In genomic region chr10:17673517-17674051, GRCh38 we compare ENCODE assay signal across 8 cellular contexts. TPM values are rescaled to one million over a fixed set of nuclear protein-coding genes. Genes with fewer than 3 reads are reported as not detected.
DNase-seq lines count a peak whose midpoint lies in the region; ATAC-seq and TF ChIP-seq lines count a peak whose summit lies in the region.

No MANE protein-coding gene starts in this region.

- H3K9me3 ChIP-seq in WERI-Rb-1 (ENCODE audit: severe bottlenecking): no peaks in the 10 kb centered on the region

- H3K27ac Mint-ChIP-seq in activated CD8-positive, alpha-beta T cell treated with anti-CD3 and anti-CD28 coated beads for 36 hours: no peak overlapping the region

- H3K36me3 ChIP-seq in WERI-Rb-1: no peaks in the 10 kb centered on the region

- no peak for TF ChIP-seq CTCF in activated CD8-positive, alpha-beta T cell treated with anti-CD3 and anti-CD28 coated beads for 36 hours (IDR thresholded peaks at IDR 0.05)
- no peak for TF ChIP-seq CTCF in WERI-Rb-1 (IDR thresholded peaks at IDR 0.05; ENCODE audit: low read depth, low read length)

- H3K9me3 Mint-ChIP-seq in activated CD8-positive, alpha-beta T cell treated with anti-CD3 and anti-CD28 coated beads for 36 hours: no peaks in the 10 kb centered on the region

- ATAC-seq in activated CD8-positive, alpha-beta T cell treated with anti-CD3 and anti-CD28 coated beads for 36 hours: peak; percentile 51
- no peak for ATAC-seq in HG02571 (IDR thresholded peaks at IDR 0.05; ENCODE audit: unreplicated experiment)

- H3K27me3 ChIP-seq in WERI-Rb-1 (ENCODE audit: insufficient read depth, low read depth, severe bottlenecking): no peaks in the 10 kb centered on the region

- peaks cover 60% of the 10 kb centered on the region for H3K4me1 Mint-ChIP-seq in activated CD8-positive, alpha-beta T cell treated with anti-CD3 and anti-CD28 coated beads for 36 hours (ENCODE audit: low read depth)

- POLR2A ChIA-PET in activated CD8-positive, alpha-beta T cell treated with anti-CD3 and anti-CD28 coated beads for 36 hours (lab: Charles Lee): interaction anchor here (0.6 to 1.2 kb wide), 6 partner anchors 15 to 57 kb away, joined by 3 to 5 read pairs (median 3); partner anchors contain the start of gene STAM

- peaks cover 13% of the 10 kb centered on the region for H3K36me3 Mint-ChIP-seq in activated CD8-positive, alpha-beta T cell treated with anti-CD3 and anti-CD28 coated beads for 36 hours (ENCODE audit: low read depth)

- intact Hi-C loops in activated CD8-positive, alpha-beta T cell treated with anti-CD3 and anti-CD28 coated beads for 36 hours (cut with micrococcal nuclease): no loop called here

- H3K4me3 ChIP-seq in WERI-Rb-1 (ENCODE audit: low read depth, low read length): no peak overlapping the region

- DNase-seq in 8988T: peak; percentile 26
- DNase-seq in HCEC 1CT: peak; percentile 95
- no peak for DNase-seq in activated CD8-positive, alpha-beta T cell treated with anti-CD3 and anti-CD28 coated beads for 36 hours
- peak; percentile 75 for DNase-seq in iPS-NIHi7 (ENCODE audit: extremely low spot score)
- no peak for DNase-seq in WERI-Rb-1
- no peak for DNase-seq in DMS114 treated with DMSO at 0.1 percent for 48 hours (lab: John Stamatoyannopoulos, UW; ENCODE audit: unreplicated experiment)
- no peak for DNase-seq in NCI-H2196 (lab: John Stamatoyannopoulos, UW; ENCODE audit: unreplicated experiment)

- no peak overlapping the region for H3K27ac ChIP-seq in WERI-Rb-1

- CTCF ChIA-PET in activated CD8-positive, alpha-beta T cell treated with anti-CD3 and anti-CD28 coated beads for 36 hours (lab: Charles Lee): interaction anchor here (0.9 kb wide), 1 partner anchor 63 kb away, joined by 3 read pairs; no protein-coding TSS in a partner anchor

- H3K4me3 Mint-ChIP-seq in activated CD8-positive, alpha-beta T cell treated with anti-CD3 and anti-CD28 coated beads for 36 hours: no peak overlapping the region

- H3K27me3 Mint-ChIP-seq in activated CD8-positive, alpha-beta T cell treated with anti-CD3 and anti-CD28 coated beads for 36 hours: no peaks in the 10 kb centered on the region

RNA-seq across cellular contexts. Expression of gene STAM, which starts 29.6 kb away (rescaled TPM):
- 10 to 100 TPM; 21.6 to 24.5 TPM for total RNA-seq in activated CD8-positive, alpha-beta T cell treated with anti-CD3 and anti-CD28 coated beads for 36 hours

RNA-seq across cellular contexts. Expression of gene HACD1, which starts 56.4 kb away (rescaled TPM):
- total RNA-seq in activated CD8-positive, alpha-beta T cell treated with anti-CD3 and anti-CD28 coated beads for 36 hours: 1 to 10 TPM; 2.6 to 2.8 TPM

Comparison
In these comparisons a context has a peak if more than half of its experiments do, and no peak if none do; other contexts are left out.
1. DNase-seq: peak in 8988T (single experiment), HCEC 1CT (single experiment) and iPS-NIHi7 (single experiment); none in activated CD8-positive, alpha-beta T cell treated with anti-CD3 and anti-CD28 coated beads for 36 hours (single experiment), WERI-Rb-1 (single experiment), DMS114 treated with DMSO at 0.1 percent for 48 hours (single experiment) and NCI-H2196 (single experiment).